Comparison of ENCODE assay signal across 11 cellular contexts in genomic region chr11:45148276-45148675, GRCh38. TPM values are rescaled to one million over a fixed set of nuclear protein-coding genes. Genes with fewer than 3 reads are reported as not detected.
DNase-seq lines count a peak whose midpoint lies in the region; ATAC-seq, FAIRE-seq and TF ChIP-seq lines count a peak whose summit lies in the region.
"Had no signal": no experiment of that assay in that cellular context is flagged by ENCODE, and none has a peak within 500 bp of the region (broad histone marks: within the 10 kb centered on the region; RNA-seq: fewer than 3 reads in every experiment).

No MANE protein-coding gene starts in this region.

- no peak for TF ChIP-seq RAD21 in H1 (IDR thresholded peaks at IDR 0.05 in 1 of 2, conservative IDR thresholded peaks at IDR 0.05 in 1 of 2; ENCODE audit: low read depth in 2 of 2, low read length in 2 of 2)

- H3K79me2 ChIP-seq in OCI-LY3 (ENCODE audit: low read length) (peaks cover 7% of the 10 kb centered on the region), H1 (ENCODE audit: control insufficient read depth in 1 of 2, insufficient read depth in 2 of 2, low read length in 2 of 2) (peaks cover 6 to 42% of the 10 kb centered on the region in 2 experiments; a peak in 3 of 4 replicates)

- H3K27ac ChIP-seq in OCI-LY3 (ENCODE audit: low read length): no peak overlapping the region
- H3K27ac ChIP-seq in H1 (ENCODE audit: low read depth, low read length): no peak overlapping the region
- H3K27ac ChIP-seq: WERI-Rb-1 had no signal

- H3K36me3 ChIP-seq in ES-I3 (ENCODE audit: insufficient read depth, low read length): no peaks in the 10 kb centered on the region
- H3K36me3 ChIP-seq in OCI-LY3 (replicated peaks; ENCODE audit: low read depth, low read length): no peaks in the 10 kb centered on the region
- no peaks in the 10 kb centered on the region for H3K36me3 ChIP-seq in H1 (ENCODE audit: control insufficient read depth in 2 of 4, insufficient read depth in 4 of 4, low read length in 3 of 4)
- no peaks in the 10 kb centered on the region for H3K36me3 ChIP-seq in neuron (ENCODE audit: insufficient read depth, low read length)
- H3K36me3 ChIP-seq: gastrocnemius medialis, WERI-Rb-1 had no signal

- no peak overlapping the region for H2BK15ac ChIP-seq in H1 (ENCODE audit: low read length)

- no peak for TF ChIP-seq POLR2A in H1 (IDR thresholded peaks at IDR 0.05; ENCODE audit: control extremely low read depth in 1 of 2, low read depth in 2 of 2, low read length in 2 of 2)

- no peak overlapping the region for H3K56ac ChIP-seq in H1 (replicated peaks; ENCODE audit: insufficient read length, low read depth, low read length)

- H4K5ac ChIP-seq in H1 (ENCODE audit: insufficient read length, low read depth, low read length): no peak overlapping the region

- H2BK12ac ChIP-seq in H1 (ENCODE audit: low read depth, low read length): no peak overlapping the region

- H3K9me3 ChIP-seq in ES-I3 (ENCODE audit: control insufficient read depth, insufficient read depth, low read length): no peaks in the 10 kb centered on the region
- H3K9me3 ChIP-seq in OCI-LY3 (ENCODE audit: insufficient read depth, low read length): no peaks in the 10 kb centered on the region
- peaks cover 0 to 3% of the 10 kb centered on the region in 2 experiments; a peak in 1 of 4 replicates for H3K9me3 ChIP-seq in H1 (ENCODE audit: insufficient read depth in 2 of 2, low read depth in 1 of 2, low read length in 1 of 2)
- H3K9me3 ChIP-seq in neuron (ENCODE audit: low read length): no peaks in the 10 kb centered on the region
- H3K9me3 ChIP-seq: gastrocnemius medialis had no signal

- no peak overlapping the region for H2BK20ac ChIP-seq in H1 (ENCODE audit: low read length)

- H3K14ac ChIP-seq in H1 (ENCODE audit: insufficient read length): no peak overlapping the region

- no peak overlapping the region for H2BK5ac ChIP-seq in H1 (ENCODE audit: low read depth, low read length)

- POLR2A ChIA-PET in H1 (lab: Charles Lee; ENCODE audit: partially characterized antibody): interaction anchor here (1.0 to 1.8 kb wide), 3 partner anchors 9 to 20 kb away, joined by 3 to 8 read pairs (median 3); no protein-coding TSS in a partner anchor

- H3K4ac ChIP-seq in H1 (replicated peaks; ENCODE audit: insufficient read length, low read depth, low read length): no peak overlapping the region

- H3K9ac ChIP-seq in ES-I3 (ENCODE audit: low read depth, low read length): 0 out of 2 replicates have a peak overlapping the region, but pooled peaks have one; percentile 91
- H3K9ac ChIP-seq in OCI-LY3 (ENCODE audit: low read length): no peak overlapping the region
- no peak overlapping the region for H3K9ac ChIP-seq in H1 (replicated peaks in 1 of 4; ENCODE audit: extremely low read depth in 1 of 4, low read depth in 3 of 4, low read length in 3 of 4)

- no peak overlapping the region for H3K23ac ChIP-seq in H1 (ENCODE audit: insufficient read length)

- H2AK5ac ChIP-seq in H1 (ENCODE audit: low read depth, low read length): no peak overlapping the region; the same call in 1 of the 2 replicates

- H3K4me1 ChIP-seq in ES-I3 (ENCODE audit: insufficient read depth, low read length): no peaks in the 10 kb centered on the region
- peaks cover 11% of the 10 kb centered on the region for H3K4me1 ChIP-seq in OCI-LY3 (ENCODE audit: low read length)
- peaks cover 0 to 11% (median 4%) of the 10 kb centered on the region in 4 experiments; a peak in 4 of 7 replicates for H3K4me1 ChIP-seq in H1 (replicated peaks in 1 of 4; ENCODE audit: control insufficient read depth in 3 of 4, insufficient read depth in 4 of 4, low read length in 3 of 4)
- peaks cover 18% of the 10 kb centered on the region for H3K4me1 ChIP-seq in neuron (ENCODE audit: insufficient read depth, low read length)

- no peak overlapping the region for H3K18ac ChIP-seq in H1 (ENCODE audit: extremely low read depth, low read length)

- H3K4me3 ChIP-seq in OCI-LY3 (ENCODE audit: low read length): no peak overlapping the region
- peak overlapping the region in 2 of 4 experiments; percentile 55 to 85; a peak in 2 of 8 replicates for H3K4me3 ChIP-seq in H1 (ENCODE audit: extremely low read depth in 1 of 4, insufficient read depth in 2 of 4, low read depth in 3 of 4, low read length in 4 of 4)
- H3K4me3 ChIP-seq in neuron (ENCODE audit: low read length): peak overlapping the region; percentile 69

- DNase-seq in H1 (ENCODE audit: low read depth in 1 of 2, low spot score in 2 of 2): peak in 1 of 2 experiments; percentile 23
- DNase-seq in mucosa of gallbladder (ENCODE audit: low spot score): no peak
- DNase-seq: gastrocnemius medialis, GDM1, occipital lobe, WERI-Rb-1 had no signal

- no peak overlapping the region for H4K91ac ChIP-seq in H1 (replicated peaks; ENCODE audit: insufficient read length, low read length)

- 87% methylated on average over 7 of the region's 7 CpGs; no CpG with 5 or more reads in 1 of the 2 experiments for WGBS in H1 (ENCODE audit: extremely low coverage in 1 of 2, insufficient coverage in 1 of 2, insufficient read length in 1 of 2, insufficient replicate concordance in 2 of 2, low coverage in 1 of 2, low lambda C conversion rate in 2 of 2, missing lambda C conversion rate in 1 of 2), 2 experiments

- no peak for FAIRE-seq in H1 (lab: Jason Lieb, UNC)

- H3K23me2 ChIP-seq in H1 (ENCODE audit: low read depth, low read length): peaks cover 11% of the 10 kb centered on the region

- no peak overlapping the region for H2BK120ac ChIP-seq in H1 (replicated peaks; ENCODE audit: low read depth, low read length)

- TF ChIP-seq EP300 in H1 (IDR thresholded peaks at IDR 0.05; ENCODE audit: borderline replicate concordance in 1 of 2, low read depth in 2 of 2, low read length in 2 of 2): no peak

- peaks cover 17% of the 10 kb centered on the region for H3K79me1 ChIP-seq in H1 (ENCODE audit: low read depth, low read length)

- H4K8ac ChIP-seq in H1 (ENCODE audit: extremely low read depth, insufficient read depth, low read length): no peak overlapping the region

- ATAC-seq in GM21786 (IDR thresholded peaks at IDR 0.05; ENCODE audit: unreplicated experiment) (no peak), HG03520 (IDR thresholded peaks at IDR 0.05; ENCODE audit: unreplicated experiment) (no peak)

- peaks cover 23% of the 10 kb centered on the region for H3K27me3 ChIP-seq in OCI-LY3 (ENCODE audit: low read depth, low read length)
- peaks cover 0 to 16% (median 10%) of the 10 kb centered on the region in 4 experiments; a peak in 5 of 7 replicates for H3K27me3 ChIP-seq in H1 (replicated peaks in 1 of 4; ENCODE audit: control insufficient read depth in 3 of 4, extremely low read depth in 1 of 4, insufficient read depth in 3 of 4, low read length in 3 of 4)
- peaks cover 3% of the 10 kb centered on the region for H3K27me3 ChIP-seq in neuron (ENCODE audit: insufficient read depth, low read length)
- H3K27me3 ChIP-seq: gastrocnemius medialis had no signal

- H3K4me2 ChIP-seq in OCI-LY3 (ENCODE audit: low read length): peak overlapping the region; percentile 93; the same call in 1 of the 2 replicates
- H3K4me2 ChIP-seq in H1 (ENCODE audit: insufficient read depth in 1 of 2, low read depth in 2 of 2, low read length in 2 of 2): peak overlapping the region; percentile 70 to 85; a peak in 3 of 4 replicates

- TF ChIP-seq CTCF in OCI-LY3 (IDR thresholded peaks at IDR 0.05; ENCODE audit: low read depth, low read length): no peak
- no peak for TF ChIP-seq CTCF in H1 (IDR thresholded peaks at IDR 0.05; ENCODE audit: control extremely low read depth in 1 of 3, insufficient read depth in 1 of 3, low read depth in 1 of 3, low read length in 3 of 3)

- no peak overlapping the region for H2AFZ ChIP-seq in OCI-LY3 (ENCODE audit: low read depth, low read length)
- no peak overlapping the region for H2AFZ ChIP-seq in H1 (ENCODE audit: low read length)
- no peak overlapping the region for H2AFZ ChIP-seq in neuron (ENCODE audit: low read depth, low read length)

- no peaks in the 10 kb centered on the region for H4K20me1 ChIP-seq in OCI-LY3 (ENCODE audit: insufficient read depth, low read length)
- H4K20me1 ChIP-seq in H1 (replicated peaks in 1 of 2; ENCODE audit: control insufficient read depth in 1 of 2, insufficient read depth in 2 of 2, low read length in 2 of 2): peaks cover 0 to 4% of the 10 kb centered on the region in 2 experiments

- CTCF ChIA-PET in H1 (lab: Charles Lee; ENCODE audit: partially characterized antibody): no interaction called here

TF ChIP-seq in H1, 55 proteins besides CTCF, POLR2A, EP300 and RAD21 (continues in another document):
- TF ChIP-seq TCF12 (IDR thresholded peaks at IDR 0.05; ENCODE audit: low read depth, low read length) (no peak), ASH2L (IDR thresholded peaks at IDR 0.05; ENCODE audit: low read length) (no peak), BRCA1 (IDR thresholded peaks at IDR 0.05; ENCODE audit: low read depth, low read length) (no peak), SUZ12 (IDR thresholded peaks at IDR 0.05; ENCODE audit: low read length) (no peak), ATF2 (IDR thresholded peaks at IDR 0.05; ENCODE audit: low read length) (no peak)

RNA-seq across cellular contexts. Expression of gene PRDM11, which starts 1.8 kb away (rescaled TPM):
- total RNA-seq in H1 (2021; fragmentation: NEBNext Ultra II Directional; extraction: Animal tissue kit (Norgen Biotek cat#: 25700)): 10.0 and 11.7 TPM in 2 replicates
- 3.6 and 5.6 TPM in 2 replicates for polyA plus RNA-seq in H1 (2011; rRNA removed)
- polyA plus RNA-seq in H1 (2011; cell fraction: cytosol; rRNA removed): 5.0 TPM
- polyA plus RNA-seq in H1 (2011; cell fraction: nucleus; rRNA removed): 6.9 TPM
- 4.1 to 4.5 TPM (median 4.2 TPM) in 4 replicates for polyA plus RNA-seq in H1 (2012, experiment 1 of 2)
- 1.9 TPM for polyA plus RNA-seq in H1 (2012, experiment 2 of 2)
- polyA plus RNA-seq in H1 (2013, experiment 1 of 2): 3.0 TPM
- polyA plus RNA-seq in H1 (2013, experiment 2 of 2): 3.1 TPM
- polyA minus RNA-seq in H1 (2011; rRNA and poly(A)+ RNA removed): 8.0 and 10.8 TPM in 2 replicates
- 4.5 TPM for polyA minus RNA-seq in H1 (2011; cell fraction: cytosol; rRNA and poly(A)+ RNA removed)
- polyA minus RNA-seq in H1 (2011; cell fraction: nucleus; rRNA and poly(A)+ RNA removed): 9.1 TPM
- total RNA-seq in mucosa of gallbladder: 21.3 TPM
